In the genomic region with DNA sequence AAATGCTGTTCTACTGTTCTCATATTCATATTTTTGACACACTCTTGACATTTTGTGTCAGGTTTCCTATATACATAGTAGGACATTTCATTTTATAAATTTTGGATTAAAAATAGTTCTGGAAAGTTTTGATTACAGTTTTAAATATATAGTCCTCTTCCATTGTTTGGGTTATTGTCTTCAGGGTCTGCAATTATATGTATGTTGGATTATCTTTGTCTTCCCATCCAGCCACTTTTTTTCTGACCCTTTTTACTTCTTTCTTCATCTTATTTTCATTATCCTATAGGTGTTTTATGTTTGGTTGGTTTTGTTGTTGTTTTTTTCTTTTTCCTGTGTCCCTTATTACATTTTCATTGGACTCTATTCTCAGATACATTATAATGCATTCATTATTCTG, we compare ENCODE assay signal across 30 cellular contexts.
"Had no signal": no experiment of that assay in that cellular context is flagged by ENCODE, and none has a peak within 500 bp of the region (broad histone marks: within the 10 kb centered on the region; RNA-seq: fewer than 3 reads in every experiment).

No MANE protein-coding gene starts in this region.

- H3K79me2 ChIP-seq: hepatocyte had no signal

- H3K27ac Mint-ChIP-seq: activated CD4-positive, alpha-beta memory T cell treated with anti-CD3 and anti-CD28 coated beads for 36 hours; activated CD4-positive, alpha-beta T cell treated with anti-CD3 and anti-CD28 coated beads for 36 hours; activated CD4-positive, alpha-beta T cell treated with anti-CD3 and anti-CD28 coated beads, Interleukin-2, amount 10 ng/mL, durations not matched to agents 24 days and 14 days; activated CD8-positive, alpha-beta memory T cell treated with anti-CD3 and anti-CD28 coated beads, Interleukin-2, amount 10 ng/mL, durations not matched to agents 7 days and 5 days; activated CD8-positive, alpha-beta T cell treated with anti-CD3 and anti-CD28 coated beads, Interleukin-2, amount 10 ng/mL, durations not matched to agents 7 days and 5 days; activated naive CD8-positive, alpha-beta T cell; activated T-helper 17 cell treated with anti-CD3 and anti-CD28 coated beads, Interleukin-2, amount 50 U/mL, for 72 hours; effector memory CD8-positive, alpha-beta T cell had no signal

- H3K27me3 ChIP-seq: body of pancreas, esophagus muscularis mucosa, foreskin keratinocyte, gastrocnemius medialis, heart right ventricle, hepatocyte had no signal

- DNase-seq: activated CD4-positive, alpha-beta memory T cell treated with anti-CD3 and anti-CD28 coated beads for 36 hours; activated CD4-positive, alpha-beta T cell treated with anti-CD3 and anti-CD28 coated beads for 36 hours; activated CD4-positive, alpha-beta T cell treated with anti-CD3 and anti-CD28 coated beads, Interleukin-2, amount 10 ng/mL, durations not matched to agents 24 days and 14 days; activated CD4-positive, CD25-positive, alpha-beta regulatory T cell; activated CD4-positive, CD25-positive, alpha-beta regulatory T cell treated with anti-CD3 and anti-CD28 coated beads, Interleukin-2, amount 50 U/mL, for 72 hours; activated CD8-positive, alpha-beta memory T cell treated with anti-CD3 and anti-CD28 coated beads, Interleukin-2, amount 10 ng/mL, durations not matched to agents 7 days and 5 days; activated CD8-positive, alpha-beta memory T cell treated with anti-CD3 and anti-CD28 coated beads, Interleukin-2, amount 50 U/mL, for 4 hours; activated CD8-positive, alpha-beta T cell treated with anti-CD3 and anti-CD28 coated beads, Interleukin-2, amount 10 ng/mL, durations not matched to agents 7 days and 5 days; activated effector memory CD4-positive, alpha-beta T cell treated with Interleukin-2 at 50 U/mL for 16 hours; activated gamma-delta T cell treated with Interleukin-2 at 50 U/mL for 16 hours; activated naive CD4-positive, alpha-beta T cell treated with anti-CD3 and anti-CD28 coated beads, Interleukin-2, amount 50 U/mL, for 16 hours; activated naive CD4-positive, alpha-beta T cell treated with Interleukin-2 at 50 U/mL for 16 hours; activated T-cell treated with anti-CD3 and anti-CD28 coated beads, Interleukin-2, amount 50 U/mL, for 1 hour; amniotic stem cell; anterior cingulate cortex; body of pancreas; caudate nucleus; cortex of kidney; dermis blood vessel endothelial cell; effector CD4-positive, alpha-beta T cell; effector memory CD8-positive, alpha-beta T cell; erythroblast; foreskin keratinocyte; gastrocnemius medialis; heart right ventricle; T-helper 2 cell had no signal

- H3K4me3 ChIP-seq: body of pancreas, esophagus muscularis mucosa, gastrocnemius medialis, heart right ventricle, hepatocyte had no signal

- H3K4me1 Mint-ChIP-seq: activated CD4-positive, alpha-beta T cell treated with anti-CD3 and anti-CD28 coated beads for 36 hours; activated CD4-positive, alpha-beta T cell treated with anti-CD3 and anti-CD28 coated beads, Interleukin-2, amount 10 ng/mL, durations not matched to agents 24 days and 14 days; activated CD8-positive, alpha-beta memory T cell treated with anti-CD3 and anti-CD28 coated beads, Interleukin-2, amount 10 ng/mL, durations not matched to agents 7 days and 5 days; activated T-helper 17 cell treated with anti-CD3 and anti-CD28 coated beads, Interleukin-2, amount 50 U/mL, for 72 hours had no signal

- H2AFZ ChIP-seq: hepatocyte had no signal

- H3K27me3 Mint-ChIP-seq: activated CD8-positive, alpha-beta memory T cell treated with anti-CD3 and anti-CD28 coated beads, Interleukin-2, amount 10 ng/mL, durations not matched to agents 7 days and 5 days; effector memory CD8-positive, alpha-beta T cell had no signal

- ATAC-seq: activated CD4-positive, alpha-beta T cell treated with anti-CD3 and anti-CD28 coated beads for 36 hours; activated CD8-positive, alpha-beta memory T cell treated with anti-CD3 and anti-CD28 coated beads, Interleukin-2, amount 10 ng/mL, durations not matched to agents 7 days and 5 days; activated CD8-positive, alpha-beta T cell treated with anti-CD3 and anti-CD28 coated beads, Interleukin-2, amount 10 ng/mL, durations not matched to agents 7 days and 5 days; activated T-helper 17 cell treated with anti-CD3 and anti-CD28 coated beads, Interleukin-2, amount 50 U/mL, for 72 hours; body of pancreas; effector memory CD8-positive, alpha-beta T cell; foreskin keratinocyte; gastrocnemius medialis; heart right ventricle had no signal

- H3K4me1 ChIP-seq: esophagus muscularis mucosa, gastrocnemius medialis, heart right ventricle had no signal

- H3K27ac ChIP-seq: body of pancreas, esophagus muscularis mucosa, foreskin keratinocyte, gastrocnemius medialis, heart right ventricle, hepatocyte had no signal

- H3K4me3 Mint-ChIP-seq: activated CD4-positive, alpha-beta memory T cell treated with anti-CD3 and anti-CD28 coated beads for 36 hours; activated CD4-positive, alpha-beta T cell treated with anti-CD3 and anti-CD28 coated beads for 36 hours; activated CD4-positive, alpha-beta T cell treated with anti-CD3 and anti-CD28 coated beads, Interleukin-2, amount 10 ng/mL, durations not matched to agents 24 days and 14 days; activated CD8-positive, alpha-beta memory T cell treated with anti-CD3 and anti-CD28 coated beads, Interleukin-2, amount 10 ng/mL, durations not matched to agents 7 days and 5 days; activated CD8-positive, alpha-beta T cell treated with anti-CD3 and anti-CD28 coated beads, Interleukin-2, amount 10 ng/mL, durations not matched to agents 7 days and 5 days; activated naive CD8-positive, alpha-beta T cell; activated T-helper 17 cell treated with anti-CD3 and anti-CD28 coated beads, Interleukin-2, amount 50 U/mL, for 72 hours; effector memory CD8-positive, alpha-beta T cell had no signal

- H3K4me2 ChIP-seq: hepatocyte had no signal

- H3K36me3 ChIP-seq: esophagus muscularis mucosa, gastrocnemius medialis, heart right ventricle had no signal
